In the genomic region with DNA sequence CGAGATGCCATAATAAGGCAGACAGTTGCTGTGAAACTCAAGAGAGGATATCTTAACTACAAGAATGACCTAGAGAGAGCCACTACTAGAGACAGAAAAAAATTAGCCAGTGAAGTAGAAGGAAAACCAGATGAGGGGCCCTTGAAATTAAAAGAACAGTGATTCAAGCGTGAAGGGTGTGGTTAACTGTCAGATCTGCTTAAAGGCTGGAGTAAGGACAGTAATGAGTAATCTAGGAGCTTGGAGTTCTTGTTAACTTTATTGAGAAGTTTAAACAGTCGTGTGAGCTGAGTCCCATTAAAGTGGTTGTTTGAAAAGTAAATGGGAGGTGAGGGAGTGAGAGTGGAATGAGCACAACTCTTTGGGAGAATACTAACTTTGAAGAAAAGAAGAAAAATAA, we compare ENCODE assay signal across 19 cellular contexts.
"Had no signal": no experiment of that assay in that cellular context is flagged by ENCODE, and none has a peak within 500 bp of the region (broad histone marks: within the 10 kb centered on the region; RNA-seq: fewer than 3 reads in every experiment).

No MANE protein-coding gene starts in this region.

- H3K9ac ChIP-seq: parathyroid adenoma had no signal

- H3K4me3 ChIP-seq: coronary artery, smooth muscle cell, upper lobe of right lung had no signal

- H3K4me1 Mint-ChIP-seq: brain had no signal

- DNase-seq: activated CD4-positive, alpha-beta T cell treated with anti-CD3 and anti-CD28 coated beads, Interleukin-2, amount 10 ng/mL, durations not matched to agents 7 days and 5 days; activated CD4-positive, CD25-positive, alpha-beta regulatory T cell; activated CD8-positive, alpha-beta T cell treated with anti-CD3 and anti-CD28 coated beads, Interleukin-2, amount 10 ng/mL, durations not matched to agents 7 days and 5 days; activated naive CD4-positive, alpha-beta T cell treated with anti-CD3 and anti-CD28 coated beads for 36 hours; activated T-cell treated with anti-CD3 and anti-CD28 coated beads, Interleukin-2, amount 50 U/mL, for 24 hours; erythroblast; immature natural killer cell; mammary epithelial cell; stimulated activated CD4-positive, alpha-beta T cell treated with anti-CD3 and anti-CD28 coated beads, Interleukin-4, amount 100 ng/mL, for 1 hour; T-cell; upper lobe of right lung had no signal

- H3K4me2 ChIP-seq: smooth muscle cell had no signal

- H3K9me3 Mint-ChIP-seq: central memory CD8-positive, alpha-beta T cell; immature natural killer cell had no signal

- H3K4me1 ChIP-seq: parathyroid adenoma, upper lobe of right lung had no signal

- H3K36me3 ChIP-seq: upper lobe of right lung had no signal

- H3K4me3 Mint-ChIP-seq: activated CD4-positive, alpha-beta T cell treated with anti-CD3 and anti-CD28 coated beads, Interleukin-2, amount 10 ng/mL, durations not matched to agents 7 days and 5 days; activated CD8-positive, alpha-beta T cell treated with anti-CD3 and anti-CD28 coated beads, Interleukin-2, amount 10 ng/mL, durations not matched to agents 7 days and 5 days; activated naive CD4-positive, alpha-beta T cell treated with anti-CD3 and anti-CD28 coated beads for 36 hours; activated T-cell treated with anti-CD3 and anti-CD28 coated beads, Interleukin-2, amount 50 U/mL, for 24 hours; brain; central memory CD8-positive, alpha-beta T cell; immature natural killer cell; T-cell had no signal

- H3K27me3 ChIP-seq: upper lobe of right lung had no signal

- H3K9me3 ChIP-seq: upper lobe of right lung had no signal

- ATAC-seq: activated CD8-positive, alpha-beta T cell treated with anti-CD3 and anti-CD28 coated beads, Interleukin-2, amount 10 ng/mL, durations not matched to agents 7 days and 5 days; left lobe of liver; sciatic nerve; T-cell; upper lobe of right lung had no signal

- H3K27ac ChIP-seq: coronary artery, parathyroid adenoma, upper lobe of right lung had no signal

- H3K27me3 Mint-ChIP-seq: activated CD4-positive, alpha-beta T cell treated with anti-CD3 and anti-CD28 coated beads, Interleukin-2, amount 10 ng/mL, durations not matched to agents 7 days and 5 days; activated T-cell treated with anti-CD3 and anti-CD28 coated beads, Interleukin-2, amount 50 U/mL, for 24 hours; central memory CD8-positive, alpha-beta T cell; T-cell had no signal

- H3K79me2 ChIP-seq: parathyroid adenoma had no signal

- H3K27ac Mint-ChIP-seq: activated CD4-positive, alpha-beta T cell treated with anti-CD3 and anti-CD28 coated beads, Interleukin-2, amount 10 ng/mL, durations not matched to agents 7 days and 5 days; activated CD8-positive, alpha-beta T cell treated with anti-CD3 and anti-CD28 coated beads, Interleukin-2, amount 10 ng/mL, durations not matched to agents 7 days and 5 days; activated naive CD4-positive, alpha-beta T cell treated with anti-CD3 and anti-CD28 coated beads for 36 hours; activated T-cell treated with anti-CD3 and anti-CD28 coated beads, Interleukin-2, amount 50 U/mL, for 24 hours; activated T-helper 2 cell treated with anti-CD3 and anti-CD28 coated beads, Interferon-gamma antibody, Interleukin-2, Interleukin-4, amounts not matched to agents 10 μg/mL and 5 μg/mL and 100 μg/mL, durations not matched to agents 14 hours and 24 hours and 36 hours; brain; T-cell had no signal

- H2AFZ ChIP-seq: parathyroid adenoma had no signal
